16 cellular contexts compared by ENCODE assay signal in genomic region chr10:94224656-94225055, GRCh38.
A peak's percentile ranks its signal among the peaks of the same experiment; 100 is the strongest.
DNase-seq lines count a peak whose midpoint lies in the region; ATAC-seq and TF ChIP-seq lines count a peak whose summit lies in the region.
"Had no signal": no experiment of that assay in that cellular context is flagged by ENCODE, and none has a peak within 500 bp of the region (broad histone marks: within the 10 kb centered on the region; RNA-seq: fewer than 3 reads in every experiment).

No MANE protein-coding gene starts in this region.

- H3K4me3 Mint-ChIP-seq in stimulated activated memory B cell treated with anti-CD40 and anti-IgM and Interleukin-4, amounts not matched to agents 10 μg/mL and 1 μg/mL and 100 μg/mL, for 72 hours, result no peak overlapping the region
- H3K4me3 Mint-ChIP-seq: CD4-positive, alpha-beta memory T cell; GM23338; naive B cell had no signal

- no peaks in the 10 kb centered on the region for H3K9me2 ChIP-seq in PC-3 (replicated peaks; ENCODE audit: low read length)

- ATAC-seq in PC-3 (peak; percentile 83), GM18858 (IDR thresholded peaks at IDR 0.05; ENCODE audit: unreplicated experiment) (no peak), HG03520 (IDR thresholded peaks at IDR 0.05; ENCODE audit: unreplicated experiment) (no peak)
- ATAC-seq in stimulated activated memory B cell treated with anti-CD40 and anti-IgM and Interleukin-4, amounts not matched to agents 10 μg/mL and 1 μg/mL and 100 μg/mL, for 72 hours, result peak; percentile 29
- ATAC-seq: GM23338, lower lobe of right lung had no signal

- intact Hi-C loops in PC-3 (cut with micrococcal nuclease), result loop anchor here (10.0 kb wide), 2 partner anchors 150 to 310 kb away; no protein-coding TSS in a partner anchor

- H2AFZ ChIP-seq in PC-3 (ENCODE audit: low read length), result no peak overlapping the region
- H2AFZ ChIP-seq: GM23338 had no signal

- no peaks in the 10 kb centered on the region for H3K9me3 Mint-ChIP-seq in stimulated activated memory B cell treated with anti-CD40 and anti-IgM and Interleukin-4, amounts not matched to agents 10 μg/mL and 1 μg/mL and 100 μg/mL, for 72 hours
- H3K9me3 Mint-ChIP-seq: GM23338 had no signal

- no peaks in the 10 kb centered on the region for H3K4me1 Mint-ChIP-seq in stimulated activated memory B cell treated with anti-CD40 and anti-IgM and Interleukin-4, amounts not matched to agents 10 μg/mL and 1 μg/mL and 100 μg/mL, for 72 hours
- H3K4me1 Mint-ChIP-seq: CD4-positive, alpha-beta memory T cell; GM23338; naive B cell had no signal

- no TSS peak for BruUV-seq in PC-3 (replicated peaks; lab: Mats Ljungman, UMichigan)

- H3K27ac ChIP-seq in PC-3 (ENCODE audit: low read length) (peak overlapping the region; percentile 6; the same call in 1 of the 2 replicates), epithelial cell of prostate (peak overlapping the region; percentile 35)
- H3K27ac ChIP-seq: lower lobe of right lung, SJSA1 had no signal

- no peaks in the 10 kb centered on the region for H3K79me2 ChIP-seq in PC-3 (ENCODE audit: low read length)

- no peak overlapping the region for H3K27ac Mint-ChIP-seq in stimulated activated memory B cell treated with anti-CD40 and anti-IgM and Interleukin-4, amounts not matched to agents 10 μg/mL and 1 μg/mL and 100 μg/mL, for 72 hours
- H3K27ac Mint-ChIP-seq: CD4-positive, alpha-beta memory T cell; GM23338; naive B cell had no signal

- POLR2A ChIA-PET in PC-3 (lab: Charles Lee; ENCODE audit: unreplicated experiment), result no interaction called here

- H3K4me3 ChIP-seq in PC-3 (ENCODE audit: low read length), result no peak overlapping the region
- H3K4me3 ChIP-seq: GM23338, lower lobe of right lung, SJSA1, thyroid gland had no signal

- H3K9me3 ChIP-seq in PC-3 (ENCODE audit: low read length), result no peaks in the 10 kb centered on the region
- H3K9me3 ChIP-seq: lower lobe of right lung, SJSA1, thyroid gland had no signal

- H3K36me3 Mint-ChIP-seq in stimulated activated memory B cell treated with anti-CD40 and anti-IgM and Interleukin-4, amounts not matched to agents 10 μg/mL and 1 μg/mL and 100 μg/mL, for 72 hours, result no peaks in the 10 kb centered on the region
- H3K36me3 Mint-ChIP-seq: CD4-positive, alpha-beta memory T cell; naive B cell had no signal

- CTCF ChIA-PET in PC-3 (lab: Charles Lee), result interaction anchor here (0.6 kb wide), 1 partner anchor 403 kb away, joined by 3 read pairs; no protein-coding TSS in a partner anchor

- H4K20me1 ChIP-seq in PC-3 (ENCODE audit: low read length), result no peaks in the 10 kb centered on the region

- H3K4me1 ChIP-seq in PC-3 (ENCODE audit: insufficient read depth, low read length), result peaks cover 14% of the 10 kb centered on the region; the same call in 1 of the 2 replicates
- H3K4me1 ChIP-seq: lower lobe of right lung had no signal

- H3K27me3 ChIP-seq in PC-3 (ENCODE audit: low read length), result no peaks in the 10 kb centered on the region
- H3K27me3 ChIP-seq: SJSA1, thyroid gland had no signal

- H3K27me3 Mint-ChIP-seq in stimulated activated memory B cell treated with anti-CD40 and anti-IgM and Interleukin-4, amounts not matched to agents 10 μg/mL and 1 μg/mL and 100 μg/mL, for 72 hours, result peaks cover 10% of the 10 kb centered on the region

- H3F3A ChIP-seq in PC-3 (ENCODE audit: low read length, unreplicated experiment), result no peaks in the 10 kb centered on the region

- H3K9ac ChIP-seq in PC-3 (ENCODE audit: low read length), result no peak overlapping the region

- H3K4me2 ChIP-seq in PC-3 (ENCODE audit: low read length), result no peak overlapping the region
- H3K4me2 ChIP-seq: GM23338 had no signal

- no peak for TF ChIP-seq CTCF in PC-3 (conservative IDR thresholded peaks at IDR 0.05; ENCODE audit: low read depth, low read length)

- DNase-seq in GM03348 (ENCODE audit: low spot score) (peak; percentile 23), PC-3 (peak; percentile 70), epithelial cell of prostate (ENCODE audit: low read depth, low spot score) (peak; percentile 29), T-helper 9 cell (no peak)
- DNase-seq: activated CD4-positive, alpha-beta T cell treated with anti-CD3 and anti-CD28 coated beads, Interleukin-2, amount 50 U/mL, for 1 hour; activated naive CD4-positive, alpha-beta T cell treated with anti-CD3 and anti-CD28 coated beads, Interleukin-2, amount 50 U/mL, for 16 hours; CD4-positive, alpha-beta memory T cell; lower lobe of right lung; naive B cell; NCI-H1694; thyroid gland had no signal

- no peaks in the 10 kb centered on the region for H3K36me3 ChIP-seq in PC-3 (ENCODE audit: low read depth, low read length)
- H3K36me3 ChIP-seq: lower lobe of right lung, thyroid gland had no signal

Comparison
In these comparisons a context has a peak if more than half of its experiments do, and no peak if none do; other contexts are left out.
1. ATAC-seq: peak in PC-3 (single experiment) and stimulated activated memory B cell treated with anti-CD40 and anti-IgM and Interleukin-4, amounts not matched to agents 10 μg/mL and 1 μg/mL and 100 μg/mL, for 72 hours (single experiment); none in GM18858 (single experiment) and HG03520 (single experiment).